Comparison of ENCODE assay signal across 8 cellular contexts in genomic region chr16:90023078-90023447, GRCh38. TPM values are rescaled to one million over a fixed set of nuclear protein-coding genes. Genes with fewer than 3 reads are reported as not detected.
A peak's percentile ranks its signal among the peaks of the same experiment; 100 is the strongest.
DNase-seq lines count a peak whose midpoint lies in the region; ATAC-seq, FAIRE-seq and TF ChIP-seq lines count a peak whose summit lies in the region.

No MANE protein-coding gene starts in this region.

- DNase-seq in T-helper 2 cell treated with Interferon-gamma antibody and Interleukin-4, amounts not matched to agents 5 μg/mL and 100 μg/mL, for 36 hours (ENCODE audit: low spot score): no peak
- no peak for DNase-seq in T-helper 2 cell
- DNase-seq in GM12878 (ENCODE audit: low read depth, low spot score): no peak
- no peak for DNase-seq in left lobe of liver (ENCODE audit: low spot score)
- no peak for DNase-seq in tibial artery
- no peak for DNase-seq in RPMI8226

- H3K4me1 Mint-ChIP-seq in T-helper 2 cell treated with Interferon-gamma antibody and Interleukin-4, amounts not matched to agents 5 μg/mL and 100 μg/mL, for 36 hours (ENCODE audit: low read depth): peaks cover 11% of the 10 kb centered on the region

- no peak for TF ChIP-seq POLR2A in GM12878 (IDR thresholded peaks at IDR 0.05; ENCODE audit: low read depth, low read length)

- peak overlapping the region; percentile 72 for H3K4me3 Mint-ChIP-seq in T-helper 2 cell treated with Interferon-gamma antibody and Interleukin-4, amounts not matched to agents 5 μg/mL and 100 μg/mL, for 36 hours

- peaks cover 5% of the 10 kb centered on the region for H3K9me3 Mint-ChIP-seq in T-helper 2 cell treated with Interferon-gamma antibody and Interleukin-4, amounts not matched to agents 5 μg/mL and 100 μg/mL, for 36 hours

- ATAC-seq in GM12878 (no peak), left lobe of liver (peak; percentile 4), HG03439 (IDR thresholded peaks at IDR 0.05; ENCODE audit: unreplicated experiment) (no peak), GM18867 (IDR thresholded peaks at IDR 0.05; ENCODE audit: unreplicated experiment) (no peak)

- in situ Hi-C loops in GM12878 (cut with MboI): no loop called here

- POLR2A ChIA-PET in GM12878 (lab: Charles Lee): no interaction called here

- H3K4me3 ChIP-seq in GM12878: peak overlapping the region; percentile 55; the same call in 1 of the 2 replicates
- peak overlapping the region; percentile 67 to 91 for H3K4me3 ChIP-seq in tibial artery

- no peak for FAIRE-seq in GM12878 (lab: Jason Lieb, UNC)

- H2AFZ ChIP-seq in GM12878 (ENCODE audit: control insufficient read depth, low read depth, low read length): no peak overlapping the region

- H3K79me2 ChIP-seq in GM12878 (ENCODE audit: control insufficient read depth, insufficient read depth, low read length): no peaks in the 10 kb centered on the region

- no peak for TF ChIP-seq EP300 in GM12878 (IDR thresholded peaks at IDR 0.05; ENCODE audit: borderline replicate concordance in 1 of 2, control insufficient read depth in 1 of 2, low read depth in 2 of 2, low read length in 2 of 2)

- TF ChIP-seq RAD21 in GM12878 (IDR thresholded peaks at IDR 0.05; ENCODE audit: insufficient read depth, low read depth, low read length): no peak

- RAD21 ChIA-PET in GM12878 (lab: Charles Lee; ENCODE audit: unreplicated experiment): no interaction called here

- no peaks in the 10 kb centered on the region for H4K20me1 ChIP-seq in GM12878 (ENCODE audit: control insufficient read depth, insufficient read depth)

- H3K4me2 ChIP-seq in GM12878 (ENCODE audit: control insufficient read depth, insufficient read depth): peak overlapping the region; percentile 61; the same call in 1 of the 2 replicates

- H3K9ac ChIP-seq in GM12878 (ENCODE audit: control insufficient read depth, insufficient read depth, low read length): no peak overlapping the region

- CTCF ChIA-PET in GM12878 (lab: Yijun Ruan, JAX): no interaction called here

- no peak overlapping the region for H3K27ac Mint-ChIP-seq in T-helper 2 cell treated with Interferon-gamma antibody and Interleukin-4, amounts not matched to agents 5 μg/mL and 100 μg/mL, for 36 hours

- H3K9me3 ChIP-seq in GM12878 (replicated peaks; ENCODE audit: control insufficient read depth, insufficient read depth, low read length) (no peaks in the 10 kb centered on the region), tibial artery (no peaks in the 10 kb centered on the region)

- H3K27ac ChIP-seq in GM12878 (ENCODE audit: control insufficient read depth, insufficient read depth): no peak overlapping the region
- peak overlapping the region; percentile 74 to 78 for H3K27ac ChIP-seq in tibial artery

- no TSS peak for BruUV-seq in GM12878 (replicated peaks; lab: Mats Ljungman, UMichigan)

- H3K36me3 ChIP-seq in GM12878 (ENCODE audit: control insufficient read depth in 2 of 2, insufficient read depth in 2 of 2, low read length in 1 of 2) (no peaks in the 10 kb centered on the region), tibial artery (peaks cover 0 to 4% (median 3%) of the 10 kb centered on the region in 3 donors)

- peaks cover 4% of the 10 kb centered on the region for H3K36me3 Mint-ChIP-seq in T-helper 2 cell treated with Interferon-gamma antibody and Interleukin-4, amounts not matched to agents 5 μg/mL and 100 μg/mL, for 36 hours (ENCODE audit: low read depth)

- H3K4me1 ChIP-seq in GM12878 (ENCODE audit: control insufficient read depth, insufficient read depth, low read length): no peaks in the 10 kb centered on the region
- H3K4me1 ChIP-seq in tibial artery: peaks cover 0 to 46% (median 24%) of the 10 kb centered on the region in 4 donors

- TF ChIP-seq CTCF in GM12878 (IDR thresholded peaks at IDR 0.05 in 2 of 3, conservative IDR thresholded peaks at IDR 0.05 in 1 of 3; ENCODE audit: control insufficient read depth in 2 of 3, extremely low read depth in 1 of 3, insufficient read depth in 1 of 3, low read depth in 3 of 3, low read length in 3 of 3): no peak
- TF ChIP-seq CTCF in tibial artery (IDR thresholded peaks at IDR 0.05): no peak

- intact Hi-C loops in GM12878 (cut with micrococcal nuclease; ENCODE audit: unreplicated experiment) (no loop called here), tibial artery (cut with DNase I; ENCODE audit: low total_unique reads) (no loop called here)

- peaks cover 3 to 5% of the 10 kb centered on the region in 2 experiments; a peak in 3 of 4 replicates for H3K27me3 ChIP-seq in GM12878 (replicated peaks in 1 of 2; ENCODE audit: control insufficient read depth in 2 of 2, insufficient read depth in 2 of 2, low read length in 1 of 2)
- peaks cover 0 to 6% of the 10 kb centered on the region in 2 donors for H3K27me3 ChIP-seq in tibial artery

- 63% methylated on average over 7 of the region's 7 CpGs for WGBS in GM12878 (ENCODE audit: insufficient coverage, insufficient replicate concordance, low lambda C conversion rate, missing lambda C conversion rate)

- SMC1A ChIA-PET in GM12878 (lab: Charles Lee; ENCODE audit: uncharacterized antibody, unreplicated experiment): no interaction called here

- H3K27me3 Mint-ChIP-seq in T-helper 2 cell treated with Interferon-gamma antibody and Interleukin-4, amounts not matched to agents 5 μg/mL and 100 μg/mL, for 36 hours (ENCODE audit: low read depth): peaks cover 11% of the 10 kb centered on the region

TF ChIP-seq in GM12878, 131 proteins besides CTCF, POLR2A, EP300 and RAD21 (continues in another document):
- TF ChIP-seq CREB1 (IDR thresholded peaks at IDR 0.05; ENCODE audit: low read depth): no peak
- no peak for TF ChIP-seq CBX5 (IDR thresholded peaks at IDR 0.05; ENCODE audit: low read depth)
- TF ChIP-seq, protein P1, sequence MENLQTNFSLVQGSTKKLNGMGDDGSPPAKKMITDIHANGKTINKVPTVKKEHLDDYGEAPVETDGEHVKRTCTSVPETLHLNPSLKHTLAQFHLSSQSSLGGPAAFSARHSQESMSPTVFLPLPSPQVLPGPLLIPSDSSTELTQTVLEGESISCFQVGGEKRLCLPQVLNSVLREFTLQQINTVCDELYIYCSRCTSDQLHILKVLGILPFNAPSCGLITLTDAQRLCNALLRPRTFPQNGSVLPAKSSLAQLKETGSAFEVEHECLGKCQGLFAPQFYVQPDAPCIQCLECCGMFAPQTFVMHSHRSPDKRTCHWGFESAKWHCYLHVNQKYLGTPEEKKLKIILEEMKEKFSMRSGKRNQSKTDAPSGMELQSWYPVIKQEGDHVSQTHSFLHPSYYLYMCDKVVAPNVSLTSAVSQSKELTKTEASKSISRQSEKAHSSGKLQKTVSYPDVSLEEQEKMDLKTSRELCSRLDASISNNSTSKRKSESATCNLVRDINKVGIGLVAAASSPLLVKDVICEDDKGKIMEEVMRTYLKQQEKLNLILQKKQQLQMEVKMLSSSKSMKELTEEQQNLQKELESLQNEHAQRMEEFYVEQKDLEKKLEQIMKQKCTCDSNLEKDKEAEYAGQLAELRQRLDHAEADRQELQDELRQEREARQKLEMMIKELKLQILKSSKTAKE (IDR thresholded peaks at IDR 0.05; ENCODE audit: low read depth, poor library complexity, severe bottlenecking): no peak

RNA-seq across cellular contexts. Expression of gene DBNDD1, which starts 3.8 kb away (rescaled TPM):
- total RNA-seq in GM12878 (2013; cell fraction: nucleolus; rRNA removed): 3.7 and 4.0 TPM in 2 replicates
- total RNA-seq in GM12878 (2014; rRNA removed) (0.45 and 0.54 TPM in 2 replicates), GM12878 (2014; rRNA removed; fragmentation: Illumina TruSeq; extraction: Trizol) (0.63 and 0.92 TPM in 2 replicates), GM12878 (2021) (1.3 and 1.5 TPM in 2 replicates), left lobe of liver (3.3 TPM)
- polyA plus RNA-seq in GM12878 (2011; ENCODE audit: low read depth): 2.5 TPM
- polyA plus RNA-seq in GM12878 (2011; rRNA removed) (2.8 and 4.6 TPM in 2 replicates), GM12878 (2014; fragmentation: Illumina TruSeq; extraction: Trizol) (0.70 and 0.91 TPM in 2 replicates), GM12878 (2014; fragmentation: Nextera tagmentation; extraction: Ambion mirVana) (under 1 TPM; 0.06 to 0.09 TPM), GM12878 (2014; rRNA removed) (1.4 and 2.4 TPM in 2 replicates), GM12878 (2016; fragmentation: Nextera tagmentation; extraction: Ambion mirVana) (under 1 TPM; 0.28 to 0.48 TPM)
- 9.2 and 9.6 TPM in 2 replicates for polyA plus RNA-seq in GM12878 (2011; cell fraction: cytosol; rRNA removed)
- 5.9 and 10.9 TPM in 2 replicates for polyA plus RNA-seq in GM12878 (2011; cell fraction: nucleus; rRNA removed)
- 2.4 and 3.7 TPM in 2 replicates for polyA plus RNA-seq in GM12878 (2012)
- 2.0 and 7.6 TPM in 2 replicates for polyA minus RNA-seq in GM12878 (2011; rRNA and poly(A)+ RNA removed)
- 2.8 TPM in 2 replicates for polyA minus RNA-seq in GM12878 (2011; cell fraction: cytosol; rRNA and poly(A)+ RNA removed)
- 2.4 and 2.6 TPM in 2 replicates for polyA minus RNA-seq in GM12878 (2011; cell fraction: nucleus; rRNA and poly(A)+ RNA removed)

RNA-seq across cellular contexts. Expression of gene PRDM7, which starts 54.1 kb away (rescaled TPM):
- total RNA-seq in GM12878 (2013; cell fraction: nucleolus; rRNA removed): not detected in 2 replicates
- not detected in 2 replicates for total RNA-seq in GM12878 (2014; rRNA removed)
- not detected in 2 replicates for total RNA-seq in GM12878 (2014; rRNA removed; fragmentation: Illumina TruSeq; extraction: Trizol)
- total RNA-seq in GM12878 (2021): not detected in 2 replicates
- not detected for polyA plus RNA-seq in GM12878 (2011; ENCODE audit: low read depth)
- not detected in 2 replicates for polyA plus RNA-seq in GM12878 (2011; rRNA removed)
- polyA plus RNA-seq in GM12878 (2011; cell fraction: cytosol; rRNA removed): not detected in 2 replicates
- not detected in 2 replicates for polyA plus RNA-seq in GM12878 (2011; cell fraction: nucleus; rRNA removed)
- not detected in 2 replicates for polyA plus RNA-seq in GM12878 (2012)
- not detected in 2 replicates for polyA plus RNA-seq in GM12878 (2014; fragmentation: Illumina TruSeq; extraction: Trizol)
- polyA plus RNA-seq in GM12878 (2014; fragmentation: Nextera tagmentation; extraction: Ambion mirVana): not detected
- polyA plus RNA-seq in GM12878 (2014; rRNA removed): not detected in 2 replicates
- polyA plus RNA-seq in GM12878 (2016; fragmentation: Nextera tagmentation; extraction: Ambion mirVana): not detected
- polyA minus RNA-seq in GM12878 (2011; rRNA and poly(A)+ RNA removed): not detected in 2 replicates
- polyA minus RNA-seq in GM12878 (2011; cell fraction: cytosol; rRNA and poly(A)+ RNA removed): not detected in 2 replicates
- polyA minus RNA-seq in GM12878 (2011; cell fraction: nucleus; rRNA and poly(A)+ RNA removed): not detected in 2 replicates
- not detected for total RNA-seq in left lobe of liver
